In genomic region chr1:27778022-27778421, GRCh38 we compare ENCODE assay signal across 23 cellular contexts. TPM values are rescaled to one million over a fixed set of nuclear protein-coding genes. Genes with fewer than 3 reads are reported as not detected.
A peak's percentile ranks its signal among the peaks of the same experiment; 100 is the strongest.
DNase-seq lines count a peak whose midpoint lies in the region; ATAC-seq and TF ChIP-seq lines count a peak whose summit lies in the region.
"Had no signal": no experiment of that assay in that cellular context is flagged by ENCODE, and none has a peak within 500 bp of the region (broad histone marks: within the 10 kb centered on the region; RNA-seq: fewer than 3 reads in every experiment).

No MANE protein-coding gene starts in this region.

- H3K4me1 ChIP-seq in hepatocyte (ENCODE audit: insufficient read depth) (peaks cover 14% of the 10 kb centered on the region), thyroid gland (peaks cover 62 to 69% of the 10 kb centered on the region in 2 donors), aorta (ENCODE audit: control insufficient read depth in 1 of 2, insufficient read depth in 2 of 2, low read length in 2 of 2) (peaks cover 0 to 5% of the 10 kb centered on the region in 2 donors), GM23338 (ENCODE audit: insufficient read depth) (peaks cover 6% of the 10 kb centered on the region)
- H3K4me1 ChIP-seq: BE2C, Caco-2 had no signal

- H4K20me1 ChIP-seq in hepatocyte (ENCODE audit: insufficient read depth, poor library complexity, severe bottlenecking), result peaks cover 9% of the 10 kb centered on the region
- no peaks in the 10 kb centered on the region for H4K20me1 ChIP-seq in GM23338 (replicated peaks; ENCODE audit: insufficient read depth)

- intact Hi-C loops in CD14-positive monocyte (cut with micrococcal nuclease), result no loop called here
- intact Hi-C loops in thyroid gland (cut with DNase I), result no loop called here
- intact Hi-C loops in aorta (cut with DNase I), result no loop called here

- 68% methylated on average over 2 of the region's 2 CpGs for WGBS in hepatocyte (ENCODE audit: low lambda C conversion rate, missing lambda C conversion rate)
- WGBS in thyroid gland, 2 donors, result 41 to 57% methylated on average over 2 of the region's 2 CpGs
- 75 to 86% methylated on average over 2 of the region's 2 CpGs for WGBS in aorta, 2 donors

- DNase-seq in CD14-positive monocyte (ENCODE audit: low spot score), result no peak
- no peak for DNase-seq in T-helper 17 cell
- peak; percentile 32 for DNase-seq in hepatocyte (ENCODE audit: low spot score)
- DNase-seq in thyroid gland, result peak; percentile 74 to 77
- no peak for DNase-seq in aorta
- no peak for DNase-seq in GM23338 (ENCODE audit: low spot score)
- DNase-seq: BE2C; Caco-2; CD4-positive, alpha-beta memory T cell; DMS 273 treated with DMSO at 0.1 percent for 48 hours; DMS79 treated with DMSO at 0.1 percent for 48 hours; H9; NCI-H1105; NCI-H146; NCI-H2081; NCI-H2171; NCI-H345; NCI-H524; NCI-H774; OCI-M1 had no signal

- H3K36me3 ChIP-seq in hepatocyte (replicated peaks; ENCODE audit: insufficient read depth, low read depth) (no peaks in the 10 kb centered on the region), thyroid gland (no peaks in the 10 kb centered on the region), aorta (ENCODE audit: control insufficient read depth in 1 of 2, insufficient read depth in 2 of 2, low read length in 1 of 2) (no peaks in the 10 kb centered on the region), GM23338 (ENCODE audit: insufficient read depth) (no peaks in the 10 kb centered on the region)
- H3K36me3 ChIP-seq: BE2C had no signal

- H3K9me2 ChIP-seq in hepatocyte (replicated peaks; ENCODE audit: insufficient read depth), result no peaks in the 10 kb centered on the region
- H3K9me2 ChIP-seq in GM23338 (ENCODE audit: insufficient read depth), result no peaks in the 10 kb centered on the region

- no peak overlapping the region for H3K4me3 Mint-ChIP-seq in CD14-positive monocyte
- no peak overlapping the region for H3K4me3 Mint-ChIP-seq in T-helper 17 cell
- no peak overlapping the region for H3K4me3 Mint-ChIP-seq in GM23338
- H3K4me3 Mint-ChIP-seq: CD4-positive, alpha-beta memory T cell; H9 had no signal

- H3K27me3 Mint-ChIP-seq in CD14-positive monocyte (ENCODE audit: low read depth in 3 of 3), result peaks cover 0 to 2% (median 0%) of the 10 kb centered on the region in 3 donors
- no peaks in the 10 kb centered on the region for H3K27me3 Mint-ChIP-seq in T-helper 17 cell
- peaks cover 2% of the 10 kb centered on the region for H3K27me3 Mint-ChIP-seq in GM23338 (ENCODE audit: insufficient read depth, low read depth, poor library complexity)
- H3K27me3 Mint-ChIP-seq: CD4-positive, alpha-beta memory T cell had no signal

- peaks cover 14 to 26% of the 10 kb centered on the region in 2 donors for H3K36me3 Mint-ChIP-seq in CD14-positive monocyte
- peaks cover 9% of the 10 kb centered on the region for H3K36me3 Mint-ChIP-seq in T-helper 17 cell (ENCODE audit: low read depth)
- H3K36me3 Mint-ChIP-seq in GM23338 (ENCODE audit: low read depth), result no peaks in the 10 kb centered on the region

- H3K4me1 Mint-ChIP-seq in CD14-positive monocyte (peaks cover 59% of the 10 kb centered on the region), T-helper 17 cell (peaks cover 19% of the 10 kb centered on the region), GM23338 (peaks cover 7% of the 10 kb centered on the region)

- peak in 1 of 2 donors; percentile 63 for TF ChIP-seq POLR2A in thyroid gland (IDR thresholded peaks at IDR 0.05)

- H3K9me3 Mint-ChIP-seq in CD14-positive monocyte (no peaks in the 10 kb centered on the region), GM23338 (no peaks in the 10 kb centered on the region)
- H3K9me3 Mint-ChIP-seq: CD4-positive, alpha-beta memory T cell; H9 had no signal

- TF ChIP-seq CTCF in CD14-positive monocyte (IDR thresholded peaks at IDR 0.05) (no peak), hepatocyte (IDR thresholded peaks at IDR 0.05; ENCODE audit: poor library complexity) (no peak), thyroid gland (IDR thresholded peaks at IDR 0.05) (no peak), GM23338 (conservative IDR thresholded peaks at IDR 0.05; ENCODE audit: low read depth in 2 of 2) (no peak)

- H3K27ac ChIP-seq in hepatocyte, result peak overlapping the region; percentile 66
- H3K27ac ChIP-seq in thyroid gland, result peak overlapping the region; percentile 85 to 94 (median 88)
- no peak overlapping the region for H3K27ac ChIP-seq in aorta (ENCODE audit: low read depth in 1 of 2, low read length in 2 of 2)
- H3K27ac ChIP-seq in GM23338 (ENCODE audit: low read depth), result no peak overlapping the region
- H3K27ac ChIP-seq: A549 had no signal

- H3K79me2 ChIP-seq in hepatocyte, result peaks cover 91% of the 10 kb centered on the region
- peaks cover 16% of the 10 kb centered on the region for H3K79me2 ChIP-seq in GM23338 (replicated peaks; ENCODE audit: insufficient read depth)

- H3K27me3 ChIP-seq in hepatocyte (no peaks in the 10 kb centered on the region), thyroid gland (no peaks in the 10 kb centered on the region), aorta (ENCODE audit: control insufficient read depth in 1 of 2, insufficient read depth in 2 of 2, low read length in 1 of 2) (no peaks in the 10 kb centered on the region), GM23338 (ENCODE audit: insufficient read depth) (no peaks in the 10 kb centered on the region)
- H3K27me3 ChIP-seq: BE2C had no signal

- H3K4me3 ChIP-seq in hepatocyte (no peak overlapping the region), thyroid gland (replicated peaks in 1 of 3) (no peak overlapping the region), aorta (ENCODE audit: low read length in 2 of 2) (no peak overlapping the region), GM23338 (no peak overlapping the region)
- H3K4me3 ChIP-seq: A549 had no signal

- no peaks in the 10 kb centered on the region for H3F3A ChIP-seq in GM23338 (replicated peaks; ENCODE audit: low read depth)

- H3K27ac Mint-ChIP-seq in CD14-positive monocyte (peak overlapping the region in 4 of 7 donors; percentile 78 to 91 (median 88)), T-helper 17 cell (peak overlapping the region; percentile 56), GM23338 (no peak overlapping the region)
- H3K27ac Mint-ChIP-seq: H9 had no signal

- H3K4me2 ChIP-seq in hepatocyte (peak overlapping the region; percentile 27), GM23338 (no peak overlapping the region)
- H3K4me2 ChIP-seq: A549 had no signal

- ATAC-seq in T-helper 17 cell, result no peak
- no peak for ATAC-seq in HG02970 (IDR thresholded peaks at IDR 0.05; ENCODE audit: low FRiP score, unreplicated experiment)
- no peak for ATAC-seq in aorta (ENCODE audit: low FRiP score)
- no peak for ATAC-seq in GM23338
- ATAC-seq: A549, Right ventricle myocardium inferior had no signal

- H2AFZ ChIP-seq in hepatocyte (no peak overlapping the region), GM23338 (no peak overlapping the region)

- H3K9me3 ChIP-seq in T-helper 17 cell (ENCODE audit: control insufficient read depth, low read length, poor library complexity, severe bottlenecking), result no peaks in the 10 kb centered on the region
- H3K9me3 ChIP-seq in hepatocyte (ENCODE audit: low read depth), result no peaks in the 10 kb centered on the region
- no peaks in the 10 kb centered on the region for H3K9me3 ChIP-seq in thyroid gland
- no peaks in the 10 kb centered on the region for H3K9me3 ChIP-seq in aorta (ENCODE audit: control insufficient read depth, low read length)
- H3K9me3 ChIP-seq: A549, BE2C, Caco-2 had no signal

TF ChIP-seq in GM23338, 12 proteins besides CTCF, POLR2A, EP300 and RAD21 (continues in another document):
- TF ChIP-seq CREB1 (CRISPR knock-in tag; IDR thresholded peaks at IDR 0.05; ENCODE audit: low read depth), result no peak
- no peak for TF ChIP-seq EZH2 (IDR thresholded peaks at IDR 0.05; ENCODE audit: low read depth, unreplicated experiment)

RNA-seq across cellular contexts. Expression of gene STX12, which starts 5.0 kb away (rescaled TPM):
- polyA plus RNA-seq in CD14-positive monocyte (10 to 100 TPM; 29.4 to 36.2 TPM), hepatocyte (55.0 and 58.9 TPM in 2 replicates), aorta (10 to 100 TPM; 37.6 to 43.3 TPM), GM23338 (2016; fragmentation: Nextera tagmentation; extraction: Ambion mirVana) (5.1 and 6.1 TPM in 2 replicates)
- total RNA-seq in T-helper 17 cell (10 to 100 TPM; 23.4 to 27.7 TPM), hepatocyte (73.2 and 84.0 TPM in 2 replicates), thyroid gland (100 to 1,000 TPM; 169 to 265 (median 221) TPM), aorta (10 to 100 TPM; 70.0 to 81.4 TPM)
- 9.0 and 13.7 TPM in 2 replicates for total RNA-seq in GM23338 (2014; rRNA removed; shearing (Covaris generic))

RNA-seq across cellular contexts. Expression of gene FAM76A, which starts 52.3 kb away (rescaled TPM):
- polyA plus RNA-seq in CD14-positive monocyte (10 to 100 TPM in 1 of 2 donors, 1 to 10 TPM in 1; 9.1 to 10.3 TPM), hepatocyte (1.8 and 3.5 TPM in 2 replicates), aorta (1 to 10 TPM; 5.9 to 8.0 TPM), GM23338 (2016; fragmentation: Nextera tagmentation; extraction: Ambion mirVana) (12.7 and 13.8 TPM in 2 replicates)
- total RNA-seq in T-helper 17 cell (10 to 100 TPM; 17.7 to 25.9 TPM), hepatocyte (9.8 and 12.2 TPM in 2 replicates), thyroid gland (10 to 100 TPM; 23.7 to 32.6 (median 30.7) TPM), aorta (10 to 100 TPM; 14.4 to 18.9 TPM)
- 12.5 and 22.6 TPM in 2 replicates for total RNA-seq in GM23338 (2014; rRNA removed; shearing (Covaris generic))

RNA-seq across cellular contexts. Expression of gene PPP1R8, which starts 52.6 kb away (rescaled TPM):
- polyA plus RNA-seq in CD14-positive monocyte (10 to 100 TPM; 21.4 to 23.9 TPM), hepatocyte (9.3 and 13.0 TPM in 2 replicates), aorta (10 to 100 TPM; 22.3 to 32.0 TPM), GM23338 (2016; fragmentation: Nextera tagmentation; extraction: Ambion mirVana) (13.4 and 13.6 TPM in 2 replicates)
- total RNA-seq in T-helper 17 cell (10 to 100 TPM; 19.6 to 21.4 TPM), hepatocyte (38.7 and 42.8 TPM in 2 replicates), thyroid gland (10 to 100 TPM; 29.2 to 34.8 (median 33.1) TPM), aorta (10 to 100 TPM; 28.9 to 29.5 TPM)
- total RNA-seq in GM23338 (2014; rRNA removed; shearing (Covaris generic)), result 50.5 and 53.8 TPM in 2 replicates

Comparison
In these comparisons a context has a peak if more than half of its experiments do, and no peak if none do; other contexts are left out.
1. DNase-seq: peak in hepatocyte (single experiment) and thyroid gland (2 of 2); none in CD14-positive monocyte (single experiment), T-helper 17 cell (0 of 3), aorta (0 of 2) and GM23338 (single experiment).
2. H3K27ac ChIP-seq: peak in hepatocyte (single experiment) and thyroid gland (3 of 3); none in aorta (0 of 2) and GM23338 (single experiment).